ENCODE assay signal across 8 cellular contexts in the genomic region with DNA sequence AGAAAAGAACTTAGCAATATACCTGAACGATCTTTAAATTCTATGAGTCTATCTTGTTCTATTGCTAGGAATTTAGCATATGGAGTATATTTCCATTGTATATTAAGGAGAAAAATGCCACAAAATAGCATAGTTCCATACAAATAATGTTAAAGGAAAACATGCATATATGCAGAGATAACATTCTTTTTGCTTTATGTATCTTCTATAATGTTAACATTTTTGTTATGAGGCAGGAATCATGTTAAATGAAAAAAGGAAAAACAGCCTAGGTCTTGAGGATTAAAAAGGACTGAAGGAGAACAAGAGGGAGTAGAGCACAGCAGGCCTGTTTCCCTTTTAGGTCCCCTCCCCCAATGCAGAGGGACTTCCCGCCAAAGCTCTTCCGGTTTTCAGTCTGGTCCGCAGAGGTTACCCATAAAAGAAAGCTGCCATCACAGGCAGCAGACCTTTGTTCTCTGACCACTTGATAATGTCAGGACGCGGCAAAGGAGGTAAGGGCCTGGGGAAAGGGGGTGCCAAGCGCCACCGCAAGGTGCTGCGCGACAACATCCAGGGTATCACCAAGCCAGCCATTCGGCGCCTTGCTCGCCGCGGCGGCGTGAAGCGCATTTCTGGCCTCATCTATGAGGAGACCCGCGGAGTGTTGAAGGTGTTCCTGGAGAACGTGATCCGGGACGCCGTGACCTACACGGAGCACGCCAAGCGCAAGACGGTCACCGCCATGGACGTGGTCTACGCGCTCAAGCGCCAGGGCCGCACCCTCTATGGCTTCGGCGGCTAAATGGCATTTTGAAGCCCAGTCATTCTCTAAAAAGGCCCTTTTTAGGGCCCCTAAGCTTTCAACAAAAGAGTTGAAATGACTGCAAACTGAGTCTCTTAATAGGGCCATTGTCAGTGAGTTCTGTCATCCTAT.
DNase-seq lines count a peak whose midpoint lies in the region; ATAC-seq and TF ChIP-seq lines count a peak whose summit lies in the region.

No MANE protein-coding gene starts in this region.

- POLR2A ChIA-PET in GM10248 (lab: Yijun Ruan, JAX) = interaction anchor here (0.5 to 2.3 kb wide), 6 partner anchors 8 to 981 kb away, joined by 3 to 12 read pairs (median 4); a partner anchor contains a TSS
- POLR2A ChIA-PET in naive thymus-derived CD4-positive, alpha-beta T cell (lab: Charles Lee) = interaction anchor here (0.6 to 4.3 kb wide), 35 partner anchors 8 to 1727 kb away, joined by 3 to 36 read pairs (median 5); partner anchors contain the start of gene ZNF184

- peak overlapping the region; percentile 86 for H3K27ac ChIP-seq in naive thymus-derived CD4-positive, alpha-beta T cell (ENCODE audit: low read depth, low read length)
- H3K27ac ChIP-seq in thyroid gland = peak overlapping the region; percentile 49 to 69 (median 51)

- H3K9me3 Mint-ChIP-seq in naive thymus-derived CD4-positive, alpha-beta T cell = no peaks in the 10 kb centered on the region

- TF ChIP-seq CTCF in GM10248 (IDR thresholded peaks at IDR 0.05; ENCODE audit: control extremely low read depth, extremely low read depth, low read depth, missing control alignments) = peak; percentile 8
- no peak for TF ChIP-seq CTCF in thyroid gland (IDR thresholded peaks at IDR 0.05)

- DNase-seq in GM10248 (ENCODE audit: extremely low spot score) (peak; percentile 65), HAP-1 (ENCODE audit: low spot score in 2 of 2) (peak; percentile 89), NCI-H1105 (lab: John Stamatoyannopoulos, UW) (peak; percentile 76), thyroid gland (peak in 1 of 2 donors; percentile 20), NCI-H82 treated with DMSO at 0.1 percent for 48 hours (lab: John Stamatoyannopoulos, UW; ENCODE audit: unreplicated experiment) (no peak)
- peak in 2 of 3 experiments; percentile 59 to 66 for DNase-seq in activated CD8-positive, alpha-beta memory T cell treated with anti-CD3 and anti-CD28 coated beads for 48 hours (ENCODE audit: low read depth in 2 of 3, low spot score in 2 of 3)
- peak; percentile 39 to 78 (median 67) for DNase-seq in naive thymus-derived CD4-positive, alpha-beta T cell

- intact Hi-C loops in naive thymus-derived CD4-positive, alpha-beta T cell (cut with micrococcal nuclease) = loop anchor here (1.0 to 10.0 kb wide), 2 partner anchors 8 to 1726 kb away; a partner anchor contains a TSS
- intact Hi-C loops in thyroid gland (cut with DNase I) = no loop called here

- H3K9me3 ChIP-seq in HAP-1 (no peaks in the 10 kb centered on the region; the same call in 1 of the 2 replicates), thyroid gland (no peaks in the 10 kb centered on the region)
- no peaks in the 10 kb centered on the region for H3K9me3 ChIP-seq in naive thymus-derived CD4-positive, alpha-beta T cell (ENCODE audit: control insufficient read depth in 2 of 3, low read length in 3 of 3)

- H3K4me1 Mint-ChIP-seq in naive thymus-derived CD4-positive, alpha-beta T cell = peaks cover 29 to 80% (median 60%) of the 10 kb centered on the region in 7 donors

- H3K4me1 ChIP-seq in HAP-1 (peaks cover 40% of the 10 kb centered on the region), thyroid gland (peaks cover 0 to 7% of the 10 kb centered on the region in 2 donors)
- peaks cover 19 to 26% of the 10 kb centered on the region in 2 donors for H3K4me1 ChIP-seq in naive thymus-derived CD4-positive, alpha-beta T cell (ENCODE audit: control insufficient read depth in 2 of 2, insufficient read depth in 2 of 2, low read length in 2 of 2)

- H3K4me3 ChIP-seq in HAP-1 (peak overlapping the region; percentile 55), thyroid gland (replicated peaks in 1 of 3) (peak overlapping the region in 2 of 3 donors; percentile 6 to 26)
- H3K4me3 ChIP-seq in naive thymus-derived CD4-positive, alpha-beta T cell (ENCODE audit: low read length) = peak overlapping the region; percentile 74

- TF ChIP-seq POLR2A in thyroid gland (IDR thresholded peaks at IDR 0.05) = peak in 1 of 2 donors; percentile 52

- peak overlapping the region; percentile 97 to 99 (median 98) for H3K27ac Mint-ChIP-seq in naive thymus-derived CD4-positive, alpha-beta T cell

- 12 to 13% methylated on average over 11 to 33 of the region's 36 CpGs for WGBS in thyroid gland, 2 donors

- H3K27me3 ChIP-seq in HAP-1 (ENCODE audit: low read depth) (no peaks in the 10 kb centered on the region), thyroid gland (no peaks in the 10 kb centered on the region)
- no peaks in the 10 kb centered on the region for H3K27me3 ChIP-seq in naive thymus-derived CD4-positive, alpha-beta T cell (ENCODE audit: control insufficient read depth in 2 of 2, insufficient read depth in 2 of 2, low read length in 2 of 2)

- ATAC-seq in esophagus mucosa = peak; percentile 62
- peak; percentile 90 for ATAC-seq in naive thymus-derived CD4-positive, alpha-beta T cell

- in situ Hi-C loops in HAP-1 (cut with MboI; ENCODE audit: low sequenced_read_pairs) = no loop called here

- H3K27me3 Mint-ChIP-seq in naive thymus-derived CD4-positive, alpha-beta T cell = no peaks in the 10 kb centered on the region

- CTCF ChIA-PET in GM10248 (lab: Yijun Ruan, JAX) = interaction anchor here (1.5 to 1.9 kb wide), 2 partner anchors 8 to 11 kb away, joined by 6 to 12 read pairs; a partner anchor contains a TSS
- CTCF ChIA-PET in naive thymus-derived CD4-positive, alpha-beta T cell (lab: Charles Lee) = interaction anchor here (0.6 to 1.6 kb wide), 5 partner anchors 8 to 1724 kb away, joined by 3 to 6 read pairs (median 3); a partner anchor contains a TSS

- peak overlapping the region; percentile 90 to 99 (median 98) for H3K4me3 Mint-ChIP-seq in naive thymus-derived CD4-positive, alpha-beta T cell

- H3K36me3 Mint-ChIP-seq in naive thymus-derived CD4-positive, alpha-beta T cell = peaks cover 0 to 8% (median 3%) of the 10 kb centered on the region in 5 donors

- H3K36me3 ChIP-seq in HAP-1 (replicated peaks) (no peaks in the 10 kb centered on the region), thyroid gland (no peaks in the 10 kb centered on the region)
- no peaks in the 10 kb centered on the region for H3K36me3 ChIP-seq in naive thymus-derived CD4-positive, alpha-beta T cell (ENCODE audit: control insufficient read depth in 2 of 3, insufficient read depth in 3 of 3, low read length in 3 of 3)

Comparison
In these comparisons a context has a peak if more than half of its experiments do, and no peak if none do; other contexts are left out.
1. H3K4me3 ChIP-seq: peak in every context shown above with its lines; median percentile 74 in naive thymus-derived CD4-positive, alpha-beta T cell; 55 in HAP-1; 16 in thyroid gland.